In genomic region chr18:66193938-66194337, GRCh38 we compare ENCODE assay signal across 20 cellular contexts.
"Had no signal": no experiment of that assay in that cellular context is flagged by ENCODE, and none has a peak within 500 bp of the region (broad histone marks: within the 10 kb centered on the region; RNA-seq: fewer than 3 reads in every experiment).

No MANE protein-coding gene starts in this region.

- DNase-seq: activated naive CD4-positive, alpha-beta T cell; activated T-cell treated with anti-CD3 and anti-CD28 coated beads, Interleukin-2, amount 50 U/mL, for 24 hours; adrenal gland; brain microvascular endothelial cell; central memory CD4-positive, alpha-beta T cell; dermis blood vessel endothelial cell; effector memory CD4-positive, alpha-beta T cell; foreskin melanocyte; left ventricle myocardium superior; mammary epithelial cell; midbrain; nucleus accumbens; right lobe of liver; stomach had no signal

- H3K27me3 ChIP-seq: adrenal gland, ascending aorta, brain microvascular endothelial cell, right lobe of liver, stomach, suprapubic skin, tibial nerve had no signal

- H3K4me1 ChIP-seq: adrenal gland, ascending aorta, right lobe of liver, stomach, suprapubic skin, tibial nerve had no signal

- H3K36me3 ChIP-seq: adrenal gland, ascending aorta, brain microvascular endothelial cell, right lobe of liver, stomach, suprapubic skin, tibial nerve had no signal

- H3K4me3 ChIP-seq: adrenal gland, ascending aorta, right lobe of liver, skin epidermis, stomach, suprapubic skin, tibial nerve had no signal

- H3K27ac ChIP-seq: adrenal gland, ascending aorta, brain microvascular endothelial cell, right lobe of liver, skin epidermis, stomach, suprapubic skin, tibial nerve had no signal

- H3K9me3 ChIP-seq: adrenal gland, ascending aorta, right lobe of liver, stomach, suprapubic skin, tibial nerve had no signal

- ATAC-seq: activated T-helper 17 cell treated with anti-CD3 and anti-CD28 coated beads, Interleukin-2, amount 50 U/mL, for 72 hours; left ventricle myocardium superior; natural killer cell treated with Interleukin-12 subunit alpha and Interleukin-12 subunit beta and Interleukin-15 and Interleukin-18, amount 100 ng/mL, for 72 hours had no signal
